35 cellular contexts compared by ENCODE assay signal in the genomic region with DNA sequence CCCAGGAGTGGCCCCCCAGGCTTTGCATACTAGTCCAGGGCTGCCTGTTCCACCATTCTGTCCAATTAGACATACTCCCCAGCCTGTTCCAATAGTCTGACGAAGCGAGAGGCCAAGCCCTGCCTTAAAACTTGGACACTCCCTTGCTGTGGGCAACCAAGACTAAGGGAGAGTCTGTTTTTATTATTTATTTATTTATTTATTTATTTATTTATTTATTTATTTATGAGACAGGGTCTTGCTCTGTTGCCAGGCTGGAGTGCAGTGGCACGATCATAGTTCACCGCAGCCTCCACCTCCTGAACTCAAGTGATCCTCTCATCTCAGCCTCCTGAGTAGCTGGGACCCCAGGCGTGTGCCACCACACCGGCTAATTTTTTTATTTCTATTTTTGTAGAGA. TPM values are rescaled to one million over a fixed set of nuclear protein-coding genes. Genes with fewer than 3 reads are reported as not detected.
"Had no signal": no experiment of that assay in that cellular context is flagged by ENCODE, and none has a peak within 500 bp of the region (broad histone marks: within the 10 kb centered on the region; RNA-seq: fewer than 3 reads in every experiment).

No MANE protein-coding gene starts in this region.

- H3K4me3 ChIP-seq: MG63 had no signal

- H3K36me3 ChIP-seq: MG63 had no signal

- H3K9me3 ChIP-seq: MG63 had no signal

- DNase-seq: Karpas-422, Kasumi-1, MG63, MM.1S, MV-4-11, NCI-H1048, NCI-H1092, NCI-H1092 treated with DMSO at 0.1 percent for 48 hours, NCI-H1417 treated with DMSO at 0.1 percent for 48 hours, NCI-H1436, NCI-H1436 treated with DMSO at 0.1 percent for 48 hours, NCI-H1694, NCI-H1694 treated with DMSO at 0.1 percent for 48 hours, NCI-H187, NCI-H187 treated with DMSO at 0.1 percent for 48 hours, NCI-H1930, NCI-H2029, NCI-H2029 treated with DMSO at 0.1 percent for 48 hours, NCI-H2081, NCI-H2081 treated with DMSO at 0.1 percent for 48 hours, NCI-H2107, NCI-H2171, NCI-H2171 treated with DMSO at 0.1 percent for 48 hours, NCI-H2227 treated with DMSO at 0.1 percent for 48 hours, NCI-H226, NCI-H345, NCI-H446, NCI-H446 treated with DMSO at 0.1 percent for 48 hours, NCI-H510A, NCI-H510A treated with DMSO at 0.1 percent for 48 hours, NCI-H524, NCI-H524 treated with DMSO at 0.1 percent for 48 hours had no signal

- H3K27me3 ChIP-seq: MG63 had no signal

RNA-seq across cellular contexts. Expression of a gene that starts 6.6 kb away (rescaled TPM):
- total RNA-seq: LHCN-M2, MCF 10A, NCI-H460 had no signal
